ENCODE assay signal across 9 cellular contexts in genomic region chr13:102401305-102401704, GRCh38. TPM values are rescaled to one million over a fixed set of nuclear protein-coding genes. Genes with fewer than 3 reads are reported as not detected.
DNase-seq lines count a peak whose midpoint lies in the region; ATAC-seq, FAIRE-seq and TF ChIP-seq lines count a peak whose summit lies in the region.
"Had no signal": no experiment of that assay in that cellular context is flagged by ENCODE, and none has a peak within 500 bp of the region (broad histone marks: within the 10 kb centered on the region; RNA-seq: fewer than 3 reads in every experiment).

No MANE protein-coding gene starts in this region.

- 3% methylated on average over 7 of the region's 7 CpGs for WGBS in A549 (ENCODE audit: missing lambda C conversion rate)

- H3K9me2 ChIP-seq in MM.1S (replicated peaks; ENCODE audit: insufficient read depth, low read length) = no peaks in the 10 kb centered on the region

- peak overlapping the region; percentile 49; the same call in 1 of the 3 replicates for H3K4me3 ChIP-seq in A549
- H3K4me3 ChIP-seq in MM.1S (ENCODE audit: low read length) = no peak overlapping the region
- H3K4me3 ChIP-seq in duodenal mucosa (ENCODE audit: low read depth in 1 of 2, low read length in 2 of 2) = peak overlapping the region; percentile 45 to 57
- peak overlapping the region; percentile 11 for H3K4me3 ChIP-seq in mucosa of stomach (ENCODE audit: low read length)

- DNase-seq in A549 (ENCODE audit: low read depth in 1 of 2, low spot score in 1 of 2) = no peak
- DNase-seq in MM.1S = no peak
- no peak for DNase-seq in KG1 (lab: John Stamatoyannopoulos, UW)
- no peak for DNase-seq in GM19238 (ENCODE audit: insufficient read length, low spot score)
- DNase-seq: effector CD4-positive, alpha-beta T cell had no signal

- peaks cover 9% of the 10 kb centered on the region; the same call in 2 of the 3 replicates for H3K4me1 ChIP-seq in A549
- H3K4me1 ChIP-seq in MM.1S (ENCODE audit: low read length) = no peaks in the 10 kb centered on the region
- H3K4me1 ChIP-seq in duodenal mucosa (ENCODE audit: control insufficient read depth in 1 of 2, insufficient read depth in 2 of 2, low read length in 2 of 2) = peaks cover 0 to 10% of the 10 kb centered on the region in 2 donors
- H3K4me1 ChIP-seq in mucosa of stomach (ENCODE audit: control insufficient read depth, insufficient read depth, low read length) = no peaks in the 10 kb centered on the region

- POLR2A ChIA-PET in A549 (lab: Yijun Ruan, JAX) = no interaction called here

- H3K36me3 ChIP-seq in MM.1S (replicated peaks; ENCODE audit: insufficient read depth, low read length) (no peaks in the 10 kb centered on the region), duodenal mucosa (ENCODE audit: control insufficient read depth in 1 of 2, insufficient read depth in 2 of 2, low read length in 2 of 2) (no peaks in the 10 kb centered on the region), mucosa of stomach (ENCODE audit: control insufficient read depth, insufficient read depth, low read length) (no peaks in the 10 kb centered on the region)

- no peak for TF ChIP-seq RAD21 in A549 (conservative IDR thresholded peaks at IDR 0.05 in 1 of 2, IDR thresholded peaks at IDR 0.05 in 1 of 2)

- no peak for FAIRE-seq in A549 (lab: Jason Lieb, UNC)

- ATAC-seq in A549 (no peak), HG02759 (IDR thresholded peaks at IDR 0.05; ENCODE audit: unreplicated experiment) (no peak), GM18517 (IDR thresholded peaks at IDR 0.05; ENCODE audit: unreplicated experiment) (no peak)

- CTCF ChIA-PET in A549 (lab: Yijun Ruan, JAX) = no interaction called here

- no peak for TF ChIP-seq CTCF in A549 (IDR thresholded peaks at IDR 0.05)
- no peak for TF ChIP-seq CTCF in MM.1S (IDR thresholded peaks at IDR 0.05; ENCODE audit: low read length)

- 0 out of 2 replicates have a peak overlapping the region, but pooled peaks have one; percentile 90 for H2AFZ ChIP-seq in MM.1S (ENCODE audit: low read length)

- peaks cover 12% of the 10 kb centered on the region; the same call in 1 of the 2 replicates for H3K27me3 ChIP-seq in MM.1S (replicated peaks; ENCODE audit: insufficient read depth, low read length)
- peaks cover 26 to 37% of the 10 kb centered on the region in 2 donors for H3K27me3 ChIP-seq in duodenal mucosa (ENCODE audit: control insufficient read depth in 1 of 2, insufficient read depth in 2 of 2, low read length in 2 of 2)
- peaks cover 33% of the 10 kb centered on the region for H3K27me3 ChIP-seq in mucosa of stomach (ENCODE audit: control insufficient read depth, insufficient read depth, low read length)

- no peak overlapping the region for H3K9ac ChIP-seq in MM.1S (ENCODE audit: low read length)
- H3K9ac ChIP-seq in duodenal mucosa (ENCODE audit: low read depth in 1 of 2, low read length in 2 of 2) = no peak overlapping the region
- H3K9ac ChIP-seq in mucosa of stomach (ENCODE audit: low read length) = no peak overlapping the region

- H3K9me3 ChIP-seq in A549 = no peaks in the 10 kb centered on the region
- no peaks in the 10 kb centered on the region for H3K9me3 ChIP-seq in MM.1S (replicated peaks; ENCODE audit: insufficient read depth, low read length)
- no peaks in the 10 kb centered on the region for H3K9me3 ChIP-seq in duodenal mucosa (ENCODE audit: control insufficient read depth in 1 of 2, low read length in 2 of 2)
- no peaks in the 10 kb centered on the region for H3K9me3 ChIP-seq in mucosa of stomach (ENCODE audit: control insufficient read depth, low read length)

- H3K27ac ChIP-seq in A549 (no peak overlapping the region), MM.1S (ENCODE audit: low read length) (no peak overlapping the region), duodenal mucosa (ENCODE audit: low read depth, low read length) (no peak overlapping the region)

- H3F3A ChIP-seq in MM.1S (ENCODE audit: insufficient read depth, low read length) = no peaks in the 10 kb centered on the region

- H3K79me2 ChIP-seq in MM.1S (ENCODE audit: low read length) = no peaks in the 10 kb centered on the region

- no peak for TF ChIP-seq EP300 in A549 (IDR thresholded peaks at IDR 0.05)

- no peaks in the 10 kb centered on the region for H4K20me1 ChIP-seq in MM.1S (ENCODE audit: insufficient read depth, low read length)

- H3K4me2 ChIP-seq in A549 (peak overlapping the region; percentile 89), MM.1S (ENCODE audit: low read depth, low read length) (peak overlapping the region; percentile 73; the same call in 1 of the 2 replicates)

- TF ChIP-seq POLR2A in A549 (IDR thresholded peaks at IDR 0.05; ENCODE audit: low read length) = no peak

TF ChIP-seq in A549, 52 proteins besides CTCF, POLR2A, EP300 and RAD21:
- TF ChIP-seq MAFK (IDR thresholded peaks at IDR 0.05; ENCODE audit: partially characterized antibody) (no peak), TFCP2L1 (CRISPR knock-in tag; IDR thresholded peaks at IDR 0.05) (no peak), BHLHE40 (IDR thresholded peaks at IDR 0.05; ENCODE audit: low read depth, low read length) (no peak), REST (IDR thresholded peaks at IDR 0.05) (no peak), E2F6 (IDR thresholded peaks at IDR 0.05; ENCODE audit: borderline replicate concordance, low read depth) (no peak), MYC (IDR thresholded peaks at IDR 0.05; ENCODE audit: borderline replicate concordance, low read length) (no peak), MAZ (IDR thresholded peaks at IDR 0.05; ENCODE audit: borderline replicate concordance, low read depth, low read length) (no peak), HOXB13 (CRISPR knock-in tag; IDR thresholded peaks at IDR 0.05; ENCODE audit: low read depth) (no peak), MAX (IDR thresholded peaks at IDR 0.05) (no peak)

RNA-seq across cellular contexts. Expression of gene FGF14, which starts 0.5 kb away (rescaled TPM):
- not detected in 2 replicates for polyA plus RNA-seq in A549 (2011; rRNA removed)
- polyA plus RNA-seq in A549 (2012; cell fraction: cytosol; rRNA removed) = not detected in 2 replicates
- polyA plus RNA-seq in A549 (2012; cell fraction: nucleus; rRNA removed) = not detected in 2 replicates
- not detected in 3 replicates for polyA plus RNA-seq in A549 (2017; fragmentation: RNase III; extraction: RNeasy Plus Mini Kit Qiagen cat#74134 plus additional on column Dnase treatment)
- under 0.01 TPM in 1 of 2 replicates, not detected in the other for polyA minus RNA-seq in A549 (2011; rRNA and poly(A)+ RNA removed)
